9 cellular contexts compared by ENCODE assay signal in the genomic region with DNA sequence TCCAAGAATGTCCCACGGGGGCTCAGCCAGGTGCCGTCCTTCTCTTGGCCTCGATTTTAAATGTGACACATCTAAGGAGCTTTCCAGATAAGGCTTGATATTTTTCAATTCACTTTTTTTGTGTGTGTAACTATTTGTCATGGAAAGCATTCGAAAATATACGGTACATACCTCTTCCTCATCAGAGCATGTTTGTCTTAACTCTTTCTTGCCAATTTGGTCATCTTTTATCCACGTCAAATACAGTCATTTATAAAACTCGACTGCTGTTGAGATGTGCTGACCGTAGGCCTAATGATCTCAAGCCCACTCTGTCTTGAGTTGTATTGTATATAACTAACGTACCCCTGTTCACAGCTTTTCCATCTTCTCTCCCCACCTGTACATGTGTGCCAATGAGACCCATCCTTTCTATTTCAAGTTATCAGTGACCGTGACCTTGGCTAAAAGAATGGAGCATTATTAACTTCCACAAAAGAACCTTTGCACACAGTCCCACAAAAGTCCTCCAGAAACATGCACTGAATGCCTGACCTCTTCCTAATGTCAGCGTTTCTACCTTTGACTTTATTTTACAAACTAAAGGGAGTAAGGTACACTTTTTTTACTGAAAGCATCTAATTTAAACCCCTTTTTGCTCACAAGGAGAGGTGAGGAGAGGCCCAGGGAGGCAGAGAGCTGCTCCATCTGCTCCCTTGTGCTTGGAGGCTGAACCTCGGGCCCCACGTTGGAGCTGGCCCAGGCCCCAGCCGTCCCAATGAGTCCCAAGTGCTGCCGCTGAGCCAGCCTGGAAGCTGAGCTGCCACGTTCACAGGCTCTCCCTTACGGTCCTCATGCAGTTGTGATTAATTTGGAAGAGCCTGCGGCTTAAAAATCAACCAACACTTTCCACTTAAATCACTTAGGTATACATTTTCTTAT.
A peak's percentile ranks its signal among the peaks of the same experiment; 100 is the strongest.
DNase-seq lines count a peak whose midpoint lies in the region; ATAC-seq, FAIRE-seq and TF ChIP-seq lines count a peak whose summit lies in the region.
"Had no signal": no experiment of that assay in that cellular context is flagged by ENCODE, and none has a peak within 500 bp of the region (broad histone marks: within the 10 kb centered on the region; RNA-seq: fewer than 3 reads in every experiment).

No MANE protein-coding gene starts in this region.

- intact Hi-C loops in K562 (cut with micrococcal nuclease) (no loop called here), right cardiac atrium (cut with DNase I) (no loop called here), PC-9 (cut with micrococcal nuclease; ENCODE audit: unreplicated experiment) (no loop called here)

- CTCF ChIA-PET in K562 (lab: Yijun Ruan, JAX; ENCODE audit: low intra/inter-chr PET ratio) (no interaction called here), PC-9 (lab: Charles Lee) (no interaction called here)

- H4K20me1 ChIP-seq in K562 (replicated peaks; ENCODE audit: control insufficient read depth, insufficient read depth, low read length) (no peaks in the 10 kb centered on the region), PC-9 (ENCODE audit: insufficient read depth) (no peaks in the 10 kb centered on the region)

- no peaks in the 10 kb centered on the region for H3K9me1 ChIP-seq in K562 (ENCODE audit: control insufficient read depth, insufficient read depth, low read length)

- H2AFZ ChIP-seq in K562 (ENCODE audit: low read depth, low read length), result no peak overlapping the region
- H2AFZ ChIP-seq in PC-9, result no peak overlapping the region

- TF ChIP-seq EP300 in K562 (IDR thresholded peaks at IDR 0.05; ENCODE audit: low read length), result no peak

- H3K79me2 ChIP-seq in K562 (ENCODE audit: control insufficient read depth, insufficient read depth, low read length) (no peaks in the 10 kb centered on the region), PC-9 (ENCODE audit: low read depth) (no peaks in the 10 kb centered on the region)

- no peak overlapping the region for H3K4me3 ChIP-seq in HUES48 (ENCODE audit: low read depth, low read length)
- H3K4me3 ChIP-seq in K562, result no peak overlapping the region
- H3K4me3 ChIP-seq in right cardiac atrium (ENCODE audit: low read length), result no peak overlapping the region
- H3K4me3 ChIP-seq in skeletal muscle tissue (ENCODE audit: low read length in 3 of 3), result peak overlapping the region in 1 of 3 donors; percentile 6
- H3K4me3 ChIP-seq in PC-9, result no peak overlapping the region

- in situ Hi-C loops in K562 (cut with MboI), result no loop called here

- no peak overlapping the region for H3K4me2 ChIP-seq in K562 (ENCODE audit: insufficient read depth, low read length)
- no peak overlapping the region for H3K4me2 ChIP-seq in PC-9

- peaks cover 17% of the 10 kb centered on the region for H3K36me3 ChIP-seq in HUES48 (ENCODE audit: control insufficient read depth, insufficient read depth, low read length)
- H3K36me3 ChIP-seq in K562 (ENCODE audit: control insufficient read depth, insufficient read depth, low read length), result peaks cover 23% of the 10 kb centered on the region
- H3K36me3 ChIP-seq in skeletal muscle tissue (ENCODE audit: control insufficient read depth in 3 of 3, insufficient read depth in 3 of 3, low read length in 3 of 3), result peaks cover 10 to 20% (median 12%) of the 10 kb centered on the region in 3 donors
- no peaks in the 10 kb centered on the region; the same call in 1 of the 2 replicates for H3K36me3 ChIP-seq in PC-9 (ENCODE audit: low read depth)

- DNase-seq in K562 (ENCODE audit: extremely low read depth in 1 of 4, low spot score in 3 of 4) (no peak), right cardiac atrium (peak; percentile 67 to 92 (median 91)), PC-9 (no peak), activated T-cell treated with anti-CD3 and anti-CD28 coated beads for 4 hours (no peak)
- no peak for DNase-seq in activated T-cell treated with anti-CD3 and anti-CD28 coated beads, Interleukin-2, amount 50 U/mL, for 1 hour
- DNase-seq: brain microvascular endothelial cell had no signal

- 0 out of 2 replicates have a peak, but pooled peaks cover 4% of the 10 kb centered on the region for H3K4me1 ChIP-seq in HUES48 (ENCODE audit: control insufficient read depth, insufficient read depth, low read length)
- peaks cover 0 to 14% of the 10 kb centered on the region in 2 experiments; a peak in 1 of 5 replicates for H3K4me1 ChIP-seq in K562 (replicated peaks in 1 of 2; ENCODE audit: control insufficient read depth in 2 of 2, insufficient read depth in 2 of 2, low read length in 2 of 2)
- H3K4me1 ChIP-seq in right cardiac atrium (ENCODE audit: control insufficient read depth, insufficient read depth, low read length), result peaks cover 5% of the 10 kb centered on the region
- peaks cover 29 to 35% (median 34%) of the 10 kb centered on the region in 3 donors for H3K4me1 ChIP-seq in skeletal muscle tissue (ENCODE audit: control insufficient read depth in 3 of 3, insufficient read depth in 3 of 3, low read length in 3 of 3)
- no peaks in the 10 kb centered on the region for H3K4me1 ChIP-seq in PC-9 (replicated peaks; ENCODE audit: insufficient read depth)

- peaks cover 4% of the 10 kb centered on the region; the same call in 1 of the 2 replicates for H3K9me3 ChIP-seq in HUES48 (ENCODE audit: control insufficient read depth, insufficient read depth, low read length)
- H3K9me3 ChIP-seq in K562 (replicated peaks; ENCODE audit: control insufficient read depth, insufficient read depth, low read depth, low read length), result no peaks in the 10 kb centered on the region; the same call in 1 of the 2 replicates
- H3K9me3 ChIP-seq in right cardiac atrium (ENCODE audit: control insufficient read depth, low read length), result no peaks in the 10 kb centered on the region
- peaks cover 0 to 3% (median 0%) of the 10 kb centered on the region in 3 donors for H3K9me3 ChIP-seq in skeletal muscle tissue (ENCODE audit: control insufficient read depth in 3 of 3, low read length in 3 of 3)
- no peaks in the 10 kb centered on the region; the same call in 1 of the 2 replicates for H3K9me3 ChIP-seq in PC-9 (ENCODE audit: insufficient read depth, low read depth)

- BruUV-seq in K562 (replicated peaks; lab: Mats Ljungman, UMichigan), result no TSS peak
- BruUV-seq in PC-9 (replicated peaks; lab: Mats Ljungman, UMichigan), result no TSS peak

- TF ChIP-seq CTCF in K562 (IDR thresholded peaks at IDR 0.05 in 2 of 3, conservative IDR thresholded peaks at IDR 0.05 in 1 of 3; ENCODE audit: insufficient read depth in 2 of 3, low read depth in 1 of 3, low read length in 3 of 3), result no peak
- no peak for TF ChIP-seq CTCF in PC-9 (conservative IDR thresholded peaks at IDR 0.05)

- no peaks in the 10 kb centered on the region for H3K27me3 ChIP-seq in HUES48 (ENCODE audit: control insufficient read depth, insufficient read depth, low read length)
- H3K27me3 ChIP-seq in K562 (ENCODE audit: control insufficient read depth in 2 of 2, insufficient read depth in 2 of 2, low read length in 2 of 2), result no peaks in the 10 kb centered on the region
- no peaks in the 10 kb centered on the region for H3K27me3 ChIP-seq in right cardiac atrium (ENCODE audit: control insufficient read depth, insufficient read depth)
- no peaks in the 10 kb centered on the region for H3K27me3 ChIP-seq in skeletal muscle tissue (ENCODE audit: control insufficient read depth in 3 of 3, insufficient read depth in 3 of 3, low read length in 3 of 3)
- no peaks in the 10 kb centered on the region for H3K27me3 ChIP-seq in PC-9 (ENCODE audit: insufficient read depth, low read depth)
- H3K27me3 ChIP-seq: brain microvascular endothelial cell had no signal

- H3K9ac ChIP-seq in HUES48 (ENCODE audit: low read depth, low read length) (no peak overlapping the region), K562 (ENCODE audit: insufficient read depth in 1 of 2, low read depth in 2 of 2, low read length in 2 of 2) (peak overlapping the region in 1 of 2 experiments; percentile 69; a peak in 1 of 4 replicates), skeletal muscle tissue (ENCODE audit: low read depth in 1 of 3, low read length in 3 of 3) (peak overlapping the region in 2 of 3 donors; percentile 45 to 62)

- no peaks in the 10 kb centered on the region; the same call in 1 of the 2 replicates for H3F3A ChIP-seq in PC-9 (ENCODE audit: insufficient read depth, low read depth)

- 77% methylated on average over 18 of the region's 18 CpGs for WGBS in K562 (ENCODE audit: insufficient coverage, low coverage, missing lambda C conversion rate)
- WGBS in right cardiac atrium, result 54% methylated on average over 18 of the region's 18 CpGs

- H3K27ac ChIP-seq in HUES48 (ENCODE audit: low read depth, low read length), result peak overlapping the region; percentile 32
- no peak overlapping the region for H3K27ac ChIP-seq in K562 (ENCODE audit: extremely low read depth, low read depth, low read length)
- peak overlapping the region; percentile 39 for H3K27ac ChIP-seq in right cardiac atrium (ENCODE audit: low read length)
- H3K27ac ChIP-seq in skeletal muscle tissue (ENCODE audit: low read depth, low read length), result peak overlapping the region; percentile 77
- H3K27ac ChIP-seq in PC-9, result no peak overlapping the region
- H3K27ac ChIP-seq: brain microvascular endothelial cell had no signal

- H3K9me2 ChIP-seq in PC-9 (ENCODE audit: insufficient read depth), result no peaks in the 10 kb centered on the region

- POLR2A ChIA-PET in K562 (lab: Yijun Ruan, JAX), result interaction anchor here (0.6 to 1.1 kb wide), 4 partner anchors 14 to 335 kb away, joined by 3 to 5 read pairs (median 4); no protein-coding TSS in a partner anchor
- POLR2A ChIA-PET in PC-9 (lab: Charles Lee; ENCODE audit: unreplicated experiment), result no interaction called here

- TF ChIP-seq POLR2A in K562 (conservative IDR thresholded peaks at IDR 0.05), result no peak

- no peak for TF ChIP-seq RAD21 in K562 (CRISPR knock-in tag; conservative IDR thresholded peaks at IDR 0.05 in 1 of 2, IDR thresholded peaks at IDR 0.05 in 1 of 2)

- FAIRE-seq in K562 (lab: Jason Lieb, UNC), result peak; percentile 15

- ATAC-seq in K562 (no peak), right cardiac atrium (peak; percentile 69 to 85), HG03039 (IDR thresholded peaks at IDR 0.05; ENCODE audit: unreplicated experiment) (no peak)

TF ChIP-seq in K562, 482 proteins besides CTCF, POLR2A, EP300 and RAD21 (continues in another document):
- no peak for TF ChIP-seq SMARCB1 (IDR thresholded peaks at IDR 0.05; ENCODE audit: insufficient read length, low read depth)

Comparison
In these comparisons a context has a peak if more than half of its experiments do, and no peak if none do; other contexts are left out.
1. H3K27ac ChIP-seq: peak in HUES48 (single experiment), right cardiac atrium (single experiment) and skeletal muscle tissue (single experiment); none in K562 (single experiment) and PC-9 (single experiment).
2. ATAC-seq: peak in right cardiac atrium (2 of 2); none in K562 (single experiment) and HG03039 (single experiment).
3. DNase-seq: peak in right cardiac atrium (3 of 3); none in K562 (0 of 4), activated T-cell treated with anti-CD3 and anti-CD28 coated beads, Interleukin-2, amount 50 U/mL, for 1 hour (single experiment), PC-9 (0 of 2) and activated T-cell treated with anti-CD3 and anti-CD28 coated beads for 4 hours (single experiment).